Comparison of ENCODE assay signal across 13 cellular contexts in genomic region chr5:39520232-39520572, GRCh38.
DNase-seq lines count a peak whose midpoint lies in the region; ATAC-seq, FAIRE-seq and TF ChIP-seq lines count a peak whose summit lies in the region.
"Had no signal": no experiment of that assay in that cellular context is flagged by ENCODE, and none has a peak within 500 bp of the region (broad histone marks: within the 10 kb centered on the region; RNA-seq: fewer than 3 reads in every experiment).

No MANE protein-coding gene starts in this region.

- H3K4me1 Mint-ChIP-seq in activated T-cell treated with anti-CD3 and anti-CD28 coated beads, Interleukin-2, amount 50 U/mL, for 24 hours (ENCODE audit: low read depth): no peaks in the 10 kb centered on the region

- H3K9me3 ChIP-seq in heart right ventricle: peaks cover 0 to 9% (median 0%) of the 10 kb centered on the region in 11 donors

- H3K9me3 Mint-ChIP-seq in activated T-cell treated with anti-CD3 and anti-CD28 coated beads, Interleukin-2, amount 50 U/mL, for 24 hours: no peaks in the 10 kb centered on the region

- H3K4me3 Mint-ChIP-seq in activated T-cell treated with anti-CD3 and anti-CD28 coated beads, Interleukin-2, amount 50 U/mL, for 24 hours: no peak overlapping the region

- peak overlapping the region in 9 of 10 donors; percentile 6 to 89 (median 78) for H3K27ac ChIP-seq in heart right ventricle

- H3K4me3 ChIP-seq in heart right ventricle: peak overlapping the region in 4 of 10 donors; percentile 20 to 24 (median 23)
- no peak overlapping the region for H3K4me3 ChIP-seq in skeletal muscle cell (ENCODE audit: low read depth, low read length)

- intact Hi-C loops in heart right ventricle (cut with DNase I): loop anchor here in 2 of 10 donors (5.0 kb wide), 1 partner anchor 98 kb away; the partner anchor contains the start of gene DAB2 (in 2 of the 2)

- ATAC-seq in SK-N-SH treated with all-trans-retinoic acid at 6 μM for 48 hours (no peak), heart right ventricle (peak in 7 of 8 donors; percentile 62 to 96 (median 92))
- ATAC-seq: activated CD4-positive, CD25-positive, alpha-beta regulatory T cell treated with anti-CD3 and anti-CD28 coated beads, Interleukin-2, amount 50 U/mL, for 24 hours had no signal

- TF ChIP-seq POLR2A in GM12891 (IDR thresholded peaks at IDR 0.05; ENCODE audit: low read depth, low read length): no peak

- H3K36me3 ChIP-seq in heart right ventricle: no peaks in the 10 kb centered on the region

- FAIRE-seq in D721Med (lab: Jason Lieb, UNC) (no peak), GM12891 (lab: Jason Lieb, UNC) (no peak)
- FAIRE-seq: G401.6 had no signal

- DNase-seq in ELR (ENCODE audit: low read depth): peak; percentile 89
- peak in 1 of 2 donors; percentile 56 for DNase-seq in heart right ventricle
- peak; percentile 82 for DNase-seq in skeletal muscle cell (ENCODE audit: low read depth)
- DNase-seq in D721Med (ENCODE audit: insufficient read length, low spot score): no peak
- no peak for DNase-seq in GM12891 (ENCODE audit: insufficient read length, low spot score)
- DNase-seq in activated T-cell treated with anti-CD3 and anti-CD28 coated beads, Interleukin-2, amount 50 U/mL, for 24 hours: no peak
- DNase-seq in activated T-cell treated with anti-CD3 and anti-CD28 coated beads for 4 hours: no peak
- DNase-seq: NCI-H526; stimulated activated CD4-positive, alpha-beta T cell treated with anti-CD3 and anti-CD28 coated beads, Interleukin-2, amount 100 ng/mL, for 24 hours had no signal

- no peaks in the 10 kb centered on the region for H3K27me3 ChIP-seq in heart right ventricle

- TF ChIP-seq CTCF in heart right ventricle (IDR thresholded peaks at IDR 0.05): no peak
- no peak for TF ChIP-seq CTCF in D721Med (IDR thresholded peaks at IDR 0.05; ENCODE audit: insufficient read depth, missing control alignments)

- H3K27me3 Mint-ChIP-seq in activated T-cell treated with anti-CD3 and anti-CD28 coated beads, Interleukin-2, amount 50 U/mL, for 24 hours: peaks cover 19% of the 10 kb centered on the region

- H3K36me3 Mint-ChIP-seq in activated T-cell treated with anti-CD3 and anti-CD28 coated beads, Interleukin-2, amount 50 U/mL, for 24 hours (ENCODE audit: low read depth): no peaks in the 10 kb centered on the region
- H3K36me3 Mint-ChIP-seq: brain had no signal

- WGBS in heart right ventricle, 2 donors: 37 to 38% methylated on average over 3 of the region's 3 CpGs

- no peak overlapping the region for H3K27ac Mint-ChIP-seq in activated T-cell treated with anti-CD3 and anti-CD28 coated beads, Interleukin-2, amount 50 U/mL, for 24 hours

- peaks cover 0 to 51% (median 24%) of the 10 kb centered on the region in 9 donors for H3K4me1 ChIP-seq in heart right ventricle

TF ChIP-seq in SK-N-SH treated with all-trans-retinoic acid at 6 μM for 48 hours, 23 proteins besides CTCF, POLR2A, EP300 and RAD21:
- TF ChIP-seq ZFP30 (CRISPR knock-in tag; IDR thresholded peaks at IDR 0.05) (no peak), POU6F1 (CRISPR knock-in tag; IDR thresholded peaks at IDR 0.05; ENCODE audit: borderline replicate concordance, low read depth) (no peak), BACH2 (CRISPR knock-in tag; IDR thresholded peaks at IDR 0.05; ENCODE audit: borderline replicate concordance) (no peak), TCF4 (CRISPR knock-in tag; IDR thresholded peaks at IDR 0.05; ENCODE audit: borderline replicate concordance) (no peak), PPARA (CRISPR knock-in tag; IDR thresholded peaks at IDR 0.05; ENCODE audit: borderline replicate concordance) (no peak), ISL1 (CRISPR knock-in tag; IDR thresholded peaks at IDR 0.05) (peak; percentile 45; the same call in 1 of the 2 replicates)
TF ChIP-seq in SK-N-SH treated with all-trans-retinoic acid at 6 μM for 48 hours: peak in this region for 1.

TF ChIP-seq in GM12891, 5 proteins besides CTCF, POLR2A, EP300 and RAD21:
- TF ChIP-seq TAF1 (IDR thresholded peaks at IDR 0.05; ENCODE audit: low read depth, low read length) (no peak), POLR2AphosphoS5 (IDR thresholded peaks at IDR 0.05; ENCODE audit: low read depth, low read length) (no peak), POU2F2 (IDR thresholded peaks at IDR 0.05; ENCODE audit: low read depth, low read length) (no peak), SPI1 (IDR thresholded peaks at IDR 0.05; ENCODE audit: low read depth, low read length) (no peak), PAX5 (IDR thresholded peaks at IDR 0.05; ENCODE audit: insufficient read depth, low read length, severe bottlenecking) (no peak)

Comparison
In these comparisons a context has a peak if more than half of its experiments do, and no peak if none do; other contexts are left out.
1. DNase-seq: peak in ELR (single experiment) and skeletal muscle cell (single experiment); none in D721Med (single experiment), GM12891 (single experiment), activated T-cell treated with anti-CD3 and anti-CD28 coated beads, Interleukin-2, amount 50 U/mL, for 24 hours (single experiment) and activated T-cell treated with anti-CD3 and anti-CD28 coated beads for 4 hours (single experiment).